ENCODE assay signal across 9 cellular contexts in genomic region chr2:168904358-168904757, GRCh38.
"Had no signal": no experiment of that assay in that cellular context is flagged by ENCODE, and none has a peak within 500 bp of the region (broad histone marks: within the 10 kb centered on the region; RNA-seq: fewer than 3 reads in every experiment).

No MANE protein-coding gene starts in this region.

- H3K36me3 ChIP-seq: HAP-1 had no signal

- ATAC-seq: HCT116 had no signal

- DNase-seq: GM23248, GOT3, H7, HFFc6, IMR-90, KBM-7 had no signal

- H3K9me3 ChIP-seq: HAP-1 had no signal

- H3K4me3 ChIP-seq: GM23248, HAP-1 had no signal

- H3K9ac ChIP-seq: GM23248, KMS-11 had no signal
